In the genomic region with DNA sequence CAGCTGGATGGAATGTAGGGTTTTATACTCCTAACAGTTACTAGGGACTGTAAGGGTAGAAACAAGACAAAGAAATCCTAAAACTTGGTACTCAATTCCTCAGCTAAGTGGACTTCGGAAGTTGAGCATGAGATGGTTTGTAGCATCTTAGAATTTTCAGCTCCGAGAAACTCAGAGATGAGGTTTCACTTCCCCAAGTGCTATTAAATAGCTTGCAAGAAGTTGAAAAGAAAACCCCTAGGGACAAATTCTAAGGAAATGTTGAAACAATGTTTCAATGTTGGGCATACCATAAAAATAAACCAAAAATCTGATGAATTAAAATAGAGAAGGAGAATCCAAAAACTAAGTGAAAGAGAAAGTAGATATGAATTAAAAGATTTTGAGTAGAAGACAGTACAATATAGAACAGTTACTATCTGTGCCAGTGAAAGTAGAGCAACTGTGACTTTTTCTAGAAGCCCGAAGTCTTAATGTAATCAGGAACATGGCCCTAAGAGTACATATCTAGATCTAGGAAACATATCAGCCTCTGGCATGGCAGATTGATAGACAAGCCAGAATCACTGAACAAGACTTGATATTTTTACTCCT, we compare ENCODE assay signal across 13 cellular contexts.
DNase-seq lines count a peak whose midpoint lies in the region; ATAC-seq and TF ChIP-seq lines count a peak whose summit lies in the region.
"Had no signal": no experiment of that assay in that cellular context is flagged by ENCODE, and none has a peak within 500 bp of the region (broad histone marks: within the 10 kb centered on the region; RNA-seq: fewer than 3 reads in every experiment).

No MANE protein-coding gene starts in this region.

- TF ChIP-seq CTCF in AG10803 (conservative IDR thresholded peaks at IDR 0.05; ENCODE audit: low read length) (no peak), MM.1S (IDR thresholded peaks at IDR 0.05; ENCODE audit: low read length) (no peak)

- no peak overlapping the region for H3K9ac ChIP-seq in MM.1S (ENCODE audit: low read length)

- no peak overlapping the region for H2AFZ ChIP-seq in MM.1S (ENCODE audit: low read length)

- H3K9me3 ChIP-seq in MM.1S (replicated peaks; ENCODE audit: insufficient read depth, low read length) = no peaks in the 10 kb centered on the region

- H3K27me3 ChIP-seq in MM.1S (replicated peaks; ENCODE audit: insufficient read depth, low read length) = no peaks in the 10 kb centered on the region

- no peak overlapping the region for H3K27ac ChIP-seq in MM.1S (ENCODE audit: low read length)

- no peaks in the 10 kb centered on the region for H3K9me2 ChIP-seq in MM.1S (replicated peaks; ENCODE audit: insufficient read depth, low read length)

- no peaks in the 10 kb centered on the region for H4K20me1 ChIP-seq in MM.1S (ENCODE audit: insufficient read depth, low read length)

- no peak overlapping the region for H3K4me2 ChIP-seq in MM.1S (ENCODE audit: low read depth, low read length)
- H3K4me2 ChIP-seq: smooth muscle cell had no signal

- H3F3A ChIP-seq in MM.1S (ENCODE audit: insufficient read depth, low read length) = no peaks in the 10 kb centered on the region

- peaks cover 0 to 4% of the 10 kb centered on the region in 2 donors for H3K9me3 Mint-ChIP-seq in stimulated activated naive CD8-positive, alpha-beta T cell treated with anti-CD3 and anti-CD28 coated beads, Interleukin-15, amount 100 ng/mL, for 72 hours
- peaks cover 3% of the 10 kb centered on the region for H3K9me3 Mint-ChIP-seq in activated T-helper 17 cell treated with anti-CD3 and anti-CD28 coated beads, Interleukin-2, amount 50 U/mL, for 72 hours

- no peaks in the 10 kb centered on the region for H3K4me1 ChIP-seq in MM.1S (ENCODE audit: low read length)

- H3K4me3 ChIP-seq in AG10803 (ENCODE audit: low read length) (no peak overlapping the region), MM.1S (ENCODE audit: low read length) (no peak overlapping the region)
- H3K4me3 ChIP-seq: smooth muscle cell had no signal

- no peaks in the 10 kb centered on the region for H3K4me1 Mint-ChIP-seq in stimulated activated naive CD8-positive, alpha-beta T cell treated with anti-CD3 and anti-CD28 coated beads, Interleukin-15, amount 100 ng/mL, for 72 hours
- H3K4me1 Mint-ChIP-seq in activated T-helper 17 cell treated with anti-CD3 and anti-CD28 coated beads, Interleukin-2, amount 50 U/mL, for 72 hours = no peaks in the 10 kb centered on the region

- H3K36me3 Mint-ChIP-seq in activated T-helper 17 cell treated with anti-CD3 and anti-CD28 coated beads, Interleukin-2, amount 50 U/mL, for 72 hours (ENCODE audit: low read depth) = no peaks in the 10 kb centered on the region

- no peak overlapping the region for H3K27ac Mint-ChIP-seq in stimulated activated naive CD8-positive, alpha-beta T cell treated with anti-CD3 and anti-CD28 coated beads, Interleukin-15, amount 100 ng/mL, for 72 hours
- no peak overlapping the region for H3K27ac Mint-ChIP-seq in activated T-helper 17 cell treated with anti-CD3 and anti-CD28 coated beads, Interleukin-2, amount 50 U/mL, for 72 hours
- H3K27ac Mint-ChIP-seq: activated CD8-positive, alpha-beta T cell treated with anti-CD3 and anti-CD28 coated beads, Interleukin-2, amount 10 ng/mL, durations not matched to agents 7 days and 5 days had no signal

- no peaks in the 10 kb centered on the region for H3K27me3 Mint-ChIP-seq in stimulated activated naive CD8-positive, alpha-beta T cell treated with anti-CD3 and anti-CD28 coated beads, Interleukin-15, amount 100 ng/mL, for 72 hours
- H3K27me3 Mint-ChIP-seq in activated T-helper 17 cell treated with anti-CD3 and anti-CD28 coated beads, Interleukin-2, amount 50 U/mL, for 72 hours = no peaks in the 10 kb centered on the region

- ATAC-seq in GM19438 (IDR thresholded peaks at IDR 0.05; ENCODE audit: low read depth, unreplicated experiment) = peak; percentile 76
- peak; percentile 61 for ATAC-seq in HG02970 (IDR thresholded peaks at IDR 0.05; ENCODE audit: low FRiP score, unreplicated experiment)
- no peak for ATAC-seq in stimulated activated naive CD8-positive, alpha-beta T cell treated with anti-CD3 and anti-CD28 coated beads, Interleukin-15, amount 100 ng/mL, for 72 hours
- ATAC-seq in activated T-helper 17 cell treated with anti-CD3 and anti-CD28 coated beads, Interleukin-2, amount 50 U/mL, for 72 hours (replicated peaks) = no peak
- ATAC-seq: activated CD8-positive, alpha-beta T cell treated with anti-CD3 and anti-CD28 coated beads, Interleukin-2, amount 10 ng/mL, durations not matched to agents 7 days and 5 days; SK-N-SH treated with all-trans-retinoic acid at 6 μM for 48 hours had no signal

- H3K79me2 ChIP-seq in MM.1S (ENCODE audit: low read length) = no peaks in the 10 kb centered on the region

- no peak overlapping the region for H3K4me3 Mint-ChIP-seq in stimulated activated naive CD8-positive, alpha-beta T cell treated with anti-CD3 and anti-CD28 coated beads, Interleukin-15, amount 100 ng/mL, for 72 hours
- no peak overlapping the region for H3K4me3 Mint-ChIP-seq in activated T-helper 17 cell treated with anti-CD3 and anti-CD28 coated beads, Interleukin-2, amount 50 U/mL, for 72 hours
- H3K4me3 Mint-ChIP-seq: activated CD8-positive, alpha-beta T cell treated with anti-CD3 and anti-CD28 coated beads, Interleukin-2, amount 10 ng/mL, durations not matched to agents 7 days and 5 days had no signal

- no peaks in the 10 kb centered on the region for H3K36me3 ChIP-seq in MM.1S (replicated peaks; ENCODE audit: insufficient read depth, low read length)

- DNase-seq in AG10803 (ENCODE audit: low read depth) = peak; percentile 37
- DNase-seq in NOMO-1 (lab: John Stamatoyannopoulos, UW; ENCODE audit: unreplicated experiment in 2 of 2) = peak; percentile 69 to 91
- no peak for DNase-seq in NCI-H510A (lab: John Stamatoyannopoulos, UW)
- no peak for DNase-seq in MM.1S
- DNase-seq in stimulated activated naive CD8-positive, alpha-beta T cell treated with anti-CD3 and anti-CD28 coated beads, Interleukin-15, amount 100 ng/mL, for 72 hours = no peak
- DNase-seq: activated CD8-positive, alpha-beta T cell treated with anti-CD3 and anti-CD28 coated beads, Interleukin-2, amount 10 ng/mL, durations not matched to agents 7 days and 5 days; GOT3; NCI-H2227 treated with DMSO at 0.1 percent for 48 hours had no signal

Comparison
In these comparisons a context has a peak if more than half of its experiments do, and no peak if none do; other contexts are left out.
1. DNase-seq: peak in AG10803 (single experiment) and NOMO-1 (2 of 2); none in NCI-H510A (single experiment), MM.1S (single experiment) and stimulated activated naive CD8-positive, alpha-beta T cell treated with anti-CD3 and anti-CD28 coated beads, Interleukin-15, amount 100 ng/mL, for 72 hours (0 of 2).
2. ATAC-seq: peak in GM19438 (single experiment) and HG02970 (single experiment); none in stimulated activated naive CD8-positive, alpha-beta T cell treated with anti-CD3 and anti-CD28 coated beads, Interleukin-15, amount 100 ng/mL, for 72 hours (single experiment) and activated T-helper 17 cell treated with anti-CD3 and anti-CD28 coated beads, Interleukin-2, amount 50 U/mL, for 72 hours (single experiment).